14 cellular contexts compared by ENCODE assay signal in genomic region chr6:109118337-109118736, GRCh38.
"Had no signal": no experiment of that assay in that cellular context is flagged by ENCODE, and none has a peak within 500 bp of the region (broad histone marks: within the 10 kb centered on the region; RNA-seq: fewer than 3 reads in every experiment).

No MANE protein-coding gene starts in this region.

- H3K4me3 ChIP-seq: dorsolateral prefrontal cortex, testis had no signal

- H3K4me3 Mint-ChIP-seq: activated CD8-positive, alpha-beta memory T cell treated with anti-CD3 and anti-CD28 coated beads, Interleukin-2, amount 10 ng/mL, durations not matched to agents 7 days and 5 days; activated naive CD8-positive, alpha-beta T cell treated with anti-CD3 and anti-CD28 coated beads, Interleukin-2, amount 10 ng/mL, durations not matched to agents 7 days and 5 days; activated T-cell treated with anti-CD3 and anti-CD28 coated beads, Interleukin-2, amount 50 U/mL, for 72 hours; stimulated activated naive CD8-positive, alpha-beta T cell treated with anti-CD3 and anti-CD28 coated beads, Interleukin-15, amount 100 ng/mL, for 72 hours had no signal

- H3K27me3 ChIP-seq: dorsolateral prefrontal cortex, testis had no signal

- H3K9me3 Mint-ChIP-seq: activated naive CD8-positive, alpha-beta T cell treated with anti-CD3 and anti-CD28 coated beads, Interleukin-2, amount 10 ng/mL, durations not matched to agents 7 days and 5 days; activated T-cell treated with anti-CD3 and anti-CD28 coated beads, Interleukin-2, amount 50 U/mL, for 72 hours; memory B cell; stimulated activated naive CD8-positive, alpha-beta T cell treated with anti-CD3 and anti-CD28 coated beads, Interleukin-15, amount 100 ng/mL, for 72 hours had no signal

- H3K4me1 ChIP-seq: testis had no signal

- H3K27ac ChIP-seq: testis had no signal

- FAIRE-seq: urothelium cell line had no signal

- H3K27ac Mint-ChIP-seq: activated CD8-positive, alpha-beta memory T cell treated with anti-CD3 and anti-CD28 coated beads, Interleukin-2, amount 10 ng/mL, durations not matched to agents 7 days and 5 days; activated naive CD8-positive, alpha-beta T cell treated with anti-CD3 and anti-CD28 coated beads, Interleukin-2, amount 10 ng/mL, durations not matched to agents 7 days and 5 days; activated T-cell treated with anti-CD3 and anti-CD28 coated beads, Interleukin-2, amount 50 U/mL, for 72 hours; stimulated activated naive CD8-positive, alpha-beta T cell treated with anti-CD3 and anti-CD28 coated beads, Interleukin-15, amount 100 ng/mL, for 72 hours had no signal

- H3K27me3 Mint-ChIP-seq: activated CD8-positive, alpha-beta memory T cell treated with anti-CD3 and anti-CD28 coated beads, Interleukin-2, amount 10 ng/mL, durations not matched to agents 7 days and 5 days; activated naive CD8-positive, alpha-beta T cell treated with anti-CD3 and anti-CD28 coated beads, Interleukin-2, amount 10 ng/mL, durations not matched to agents 7 days and 5 days; memory B cell; stimulated activated naive CD8-positive, alpha-beta T cell treated with anti-CD3 and anti-CD28 coated beads, Interleukin-15, amount 100 ng/mL, for 72 hours had no signal

- DNase-seq: activated CD4-positive, alpha-beta T cell treated with anti-CD3 and anti-CD28 coated beads for 1 hour; activated CD4-positive, alpha-beta T cell treated with anti-CD3 and anti-CD28 coated beads, Interleukin-2, amount 50 U/mL, for 48 hours; activated CD8-positive, alpha-beta memory T cell treated with anti-CD3 and anti-CD28 coated beads, Interleukin-2, amount 10 ng/mL, durations not matched to agents 7 days and 5 days; activated gamma-delta T cell treated with Interleukin-2 at 50 U/mL for 16 hours; activated naive CD8-positive, alpha-beta T cell treated with anti-CD3 and anti-CD28 coated beads, Interleukin-2, amount 10 ng/mL, durations not matched to agents 7 days and 5 days; activated T-cell treated with anti-CD3 and anti-CD28 coated beads, Interleukin-2, amount 50 U/mL, for 72 hours; anterior cingulate cortex; dorsolateral prefrontal cortex; stimulated activated CD4-positive, alpha-beta T cell treated with anti-CD3 and anti-CD28 coated beads, Interleukin-15, amount 100 ng/mL, for 24 hours; stimulated activated CD4-positive, alpha-beta T cell treated with anti-CD3 and anti-CD28 coated beads, Interleukin-4, amount 100 ng/mL, for 24 hours; stimulated activated naive CD8-positive, alpha-beta T cell treated with anti-CD3 and anti-CD28 coated beads, Interleukin-15, amount 100 ng/mL, for 72 hours; testis had no signal

- ATAC-seq: activated CD8-positive, alpha-beta memory T cell treated with anti-CD3 and anti-CD28 coated beads, Interleukin-2, amount 10 ng/mL, durations not matched to agents 7 days and 5 days; activated T-cell treated with anti-CD3 and anti-CD28 coated beads, Interleukin-2, amount 50 U/mL, for 72 hours; stimulated activated naive CD8-positive, alpha-beta T cell treated with anti-CD3 and anti-CD28 coated beads, Interleukin-15, amount 100 ng/mL, for 72 hours had no signal
